Comparison of ENCODE assay signal across 23 cellular contexts in the genomic region with DNA sequence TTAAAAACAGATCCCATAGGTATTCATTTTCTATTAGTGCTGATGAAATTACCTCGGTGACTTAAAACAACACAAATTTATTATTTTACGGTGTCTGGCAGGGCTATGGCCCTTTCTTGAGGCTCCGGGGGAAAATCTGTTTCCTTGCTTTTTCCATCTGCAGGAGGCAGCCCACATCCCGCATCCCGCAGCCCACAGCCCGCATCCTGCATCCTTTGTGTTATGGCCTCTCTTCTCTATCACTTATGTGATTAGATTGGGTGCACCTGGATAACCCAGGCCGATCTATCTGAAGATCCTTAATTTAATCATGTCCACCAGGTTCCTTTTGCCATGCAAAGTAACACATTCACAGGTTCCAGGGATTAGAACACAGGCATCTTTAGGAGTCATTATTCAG.
"Had no signal": no experiment of that assay in that cellular context is flagged by ENCODE, and none has a peak within 500 bp of the region (broad histone marks: within the 10 kb centered on the region; RNA-seq: fewer than 3 reads in every experiment).

No MANE protein-coding gene starts in this region.

- H3K36me3 ChIP-seq: colonic mucosa, esophagus muscularis mucosa, esophagus squamous epithelium, gastrocnemius medialis, heart left ventricle, heart right ventricle had no signal

- H3K9me3 ChIP-seq: colonic mucosa, esophagus muscularis mucosa, esophagus squamous epithelium, gastrocnemius medialis, heart left ventricle, heart right ventricle had no signal

- H3K4me1 ChIP-seq: colonic mucosa, foreskin keratinocyte had no signal

- H3K27ac ChIP-seq: colonic mucosa, coronary artery, dorsolateral prefrontal cortex, epithelial cell of prostate, esophagus muscularis mucosa, esophagus squamous epithelium, foreskin keratinocyte, gastrocnemius medialis, heart left ventricle, heart right ventricle had no signal

- H3K27me3 ChIP-seq: colonic mucosa had no signal

- ATAC-seq: effector memory CD8-positive, alpha-beta T cell; esophagus mucosa; foreskin keratinocyte; gastrocnemius medialis; heart left ventricle; heart right ventricle had no signal

- DNase-seq: colonic mucosa; cortex of kidney; dermis blood vessel endothelial cell; dorsolateral prefrontal cortex; effector CD4-positive, alpha-beta T cell; effector CD8-positive, alpha-beta T cell; effector memory CD4-positive, alpha-beta T cell; effector memory CD8-positive, alpha-beta T cell; endodermal cell; erythroblast; esophagus squamous epithelium; foreskin fibroblast; foreskin keratinocyte; foreskin melanocyte; gastrocnemius medialis; glutamatergic neuron; head of caudate nucleus; heart left ventricle; heart right ventricle had no signal

- H3K4me3 ChIP-seq: colonic mucosa, coronary artery, dorsolateral prefrontal cortex, esophagus muscularis mucosa, esophagus squamous epithelium, gastrocnemius medialis, heart left ventricle, heart right ventricle had no signal
